In the genomic region with DNA sequence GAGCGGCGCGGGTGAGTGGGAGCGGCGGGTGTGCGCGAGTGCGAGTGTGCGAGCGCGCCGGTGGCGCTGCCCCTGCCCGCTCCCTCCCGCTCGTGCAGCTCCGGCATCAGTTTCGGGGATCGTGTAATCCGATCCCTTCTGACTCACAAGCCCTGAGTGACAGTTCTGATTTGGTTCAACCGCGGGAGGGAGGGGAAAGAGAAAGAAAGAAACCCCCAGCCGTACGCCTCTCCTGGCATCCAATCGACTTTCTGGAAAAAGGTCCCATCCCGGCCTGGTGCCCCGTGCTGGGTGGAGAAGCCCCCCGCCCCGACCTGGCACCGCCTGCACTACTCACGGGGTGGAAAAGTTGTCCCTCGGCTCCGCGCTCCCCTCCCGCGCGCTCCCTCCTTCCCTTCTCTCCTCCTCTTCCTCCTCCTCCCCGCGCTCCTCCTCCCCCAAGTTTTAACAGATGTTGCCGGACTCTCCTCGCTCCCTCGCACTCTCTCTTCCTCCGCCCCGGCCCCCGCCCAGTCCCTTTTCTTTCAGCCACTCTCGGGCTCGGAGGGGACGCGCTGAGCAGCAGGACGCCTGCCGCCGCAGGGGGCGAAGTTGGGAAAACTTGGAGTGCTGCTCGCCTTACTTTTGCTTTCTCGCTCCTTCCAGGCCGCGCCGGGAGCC, we compare ENCODE assay signal across 8 cellular contexts. TPM values are rescaled to one million over a fixed set of nuclear protein-coding genes. Genes with fewer than 3 reads are reported as not detected.
DNase-seq lines count a peak whose midpoint lies in the region; ATAC-seq and TF ChIP-seq lines count a peak whose summit lies in the region.

TSS of gene GLI3 (minus strand) at position 48 of the 660 bp plus-strand sequence. CDS start 13,956 bp downstream, outside the sequence.

- intact Hi-C loops in right lobe of liver (cut with DNase I) = no loop called here

- H3K27ac ChIP-seq in SK-N-MC (no peak within 1 kb of the TSS), ectodermal cell (ENCODE audit: insufficient read depth, low read depth, low read length, poor library complexity, severe bottlenecking) (peak within 1 kb of the TSS; percentile 97), right lobe of liver (peak within 1 kb of the TSS in 2 of 3 donors; percentile 29 to 60)

- whole genome bisulfite sequencing in ectodermal cell, 2 experiments = 0% methylated on average over 58 of the region's 58 CpGs
- 0% methylated on average over 30 of the region's 58 CpGs for WGBS in right lobe of liver (ENCODE audit: insufficient coverage, low coverage, low lambda C conversion rate, missing lambda C conversion rate)

- TF ChIP-seq CTCF in BJ (IDR thresholded peaks at IDR 0.05; ENCODE audit: insufficient read depth, low read depth, low read length) (peak; percentile 47), right lobe of liver (IDR thresholded peaks at IDR 0.05) (no peak)

- CTCF ChIA-PET in BJ (lab: Yijun Ruan, JAX) = no interaction called here

- peaks cover 32% of the 10 kb centered on the region for H3K4me1 ChIP-seq in ectodermal cell (ENCODE audit: control insufficient read depth, insufficient read depth, low read length)
- H3K4me1 ChIP-seq in right lobe of liver = no peaks in the 10 kb centered on the region

- ATAC-seq in GM18520 (IDR thresholded peaks at IDR 0.05; ENCODE audit: unreplicated experiment) = peak; percentile 47
- ATAC-seq in HG03135 (IDR thresholded peaks at IDR 0.05; ENCODE audit: unreplicated experiment) = peak; percentile 59
- peak; percentile 58 to 74 (median 65) for ATAC-seq in right lobe of liver
- ATAC-seq in stimulated activated naive CD8-positive, alpha-beta T cell treated with anti-CD3 and anti-CD28 coated beads, Interleukin-15, Interleukin-2, amounts not matched to agents 100 U/mL and 50 U/mL, for 24 hours = peak; percentile 79

- DNase-seq in BJ (ENCODE audit: low read depth) = peak; percentile 55
- DNase-seq in SK-N-MC (ENCODE audit: low read depth, low spot score) = no peak
- peak; percentile 49 to 66 (median 51) for DNase-seq in right lobe of liver
- DNase-seq in stimulated activated naive CD8-positive, alpha-beta T cell treated with anti-CD3 and anti-CD28 coated beads, Interleukin-15, Interleukin-2, amounts not matched to agents 100 U/mL and 50 U/mL, for 24 hours = peak; percentile 25
- DNase-seq in HT-29 (ENCODE audit: low spot score) = no peak

- peak within 1 kb of the TSS; percentile 54 for H3K9ac ChIP-seq in SK-N-MC (ENCODE audit: insufficient read length)

- POLR2A ChIA-PET in BJ (lab: Charles Lee) = no interaction called here

- H3K9me3 ChIP-seq in SK-N-MC (ENCODE audit: low read depth, low read length) (no peaks in the 10 kb centered on the region), ectodermal cell (ENCODE audit: control insufficient read depth, low read length) (no peaks in the 10 kb centered on the region), right lobe of liver (no peaks in the 10 kb centered on the region)

- H3K36me3 ChIP-seq in BJ (ENCODE audit: control insufficient read depth, insufficient read depth, low read length) (no peaks in the 10 kb centered on the region), SK-N-MC (ENCODE audit: insufficient read depth, low read length) (no peaks in the 10 kb centered on the region), ectodermal cell (ENCODE audit: control insufficient read depth, insufficient read depth, low read length) (peaks cover 3% of the 10 kb centered on the region), right lobe of liver (no peaks in the 10 kb centered on the region)

- no peak for TF ChIP-seq POLR2A in right lobe of liver (IDR thresholded peaks at IDR 0.05)

- H3K27me3 ChIP-seq in BJ (ENCODE audit: control insufficient read depth, insufficient read depth, low read length) (no peaks in the 10 kb centered on the region), ectodermal cell (ENCODE audit: control insufficient read depth, insufficient read depth, low read length, poor library complexity, severe bottlenecking) (no peaks in the 10 kb centered on the region), right lobe of liver (no peaks in the 10 kb centered on the region)

- peak within 1 kb of the TSS; percentile 82 for H3K4me3 ChIP-seq in BJ (ENCODE audit: low read depth, low read length)
- peak within 1 kb of the TSS; percentile 92 for H3K4me3 ChIP-seq in SK-N-MC
- peak within 1 kb of the TSS; percentile 81 for H3K4me3 ChIP-seq in ectodermal cell (ENCODE audit: insufficient read depth, low read depth, low read length)
- peak within 1 kb of the TSS; percentile 51 to 61 (median 52) for H3K4me3 ChIP-seq in right lobe of liver

RNA-seq across cellular contexts. Expression of gene GLI3, which starts in this region (rescaled TPM):
- polyA plus RNA-seq in BJ (2011; rRNA removed) = 4.4 and 5.1 TPM in 2 replicates
- polyA minus RNA-seq in BJ (2011; rRNA and poly(A)+ RNA removed) = 9.5 and 12.8 TPM in 2 replicates
- polyA plus RNA-seq in ectodermal cell (2013, experiment 1 of 4) = 200 TPM
- polyA plus RNA-seq in ectodermal cell (2013, experiment 2 of 4) = 235 TPM
- polyA plus RNA-seq in ectodermal cell (2013, experiment 3 of 4) = 110 TPM
- 128 TPM for polyA plus RNA-seq in ectodermal cell (2013, experiment 4 of 4)
- total RNA-seq in right lobe of liver = under 1 TPM; 0.12 to 0.95 (median 0.21) TPM
- not detected in 2 replicates for total RNA-seq in HT-29 (2014; rRNA removed; shearing (Covaris generic))

Comparison
In these comparisons a context has a peak if more than half of its experiments do, and no peak if none do; other contexts are left out.
1. Peak in DNase-seq, ATAC-seq, H3K4me3 ChIP-seq and H3K27ac ChIP-seq in right lobe of liver; RNA of the gene not detected or under 1 TPM.
2. DNase-seq: peak in BJ (single experiment) and stimulated activated naive CD8-positive, alpha-beta T cell treated with anti-CD3 and anti-CD28 coated beads, Interleukin-15, Interleukin-2, amounts not matched to agents 100 U/mL and 50 U/mL, for 24 hours (single experiment); none in SK-N-MC (single experiment) and HT-29 (single experiment).
3. Peak in every context shown above with its lines, with median percentiles within 50 percentile points of each other: H3K4me3 ChIP-seq and ATAC-seq.